In the genomic region with DNA sequence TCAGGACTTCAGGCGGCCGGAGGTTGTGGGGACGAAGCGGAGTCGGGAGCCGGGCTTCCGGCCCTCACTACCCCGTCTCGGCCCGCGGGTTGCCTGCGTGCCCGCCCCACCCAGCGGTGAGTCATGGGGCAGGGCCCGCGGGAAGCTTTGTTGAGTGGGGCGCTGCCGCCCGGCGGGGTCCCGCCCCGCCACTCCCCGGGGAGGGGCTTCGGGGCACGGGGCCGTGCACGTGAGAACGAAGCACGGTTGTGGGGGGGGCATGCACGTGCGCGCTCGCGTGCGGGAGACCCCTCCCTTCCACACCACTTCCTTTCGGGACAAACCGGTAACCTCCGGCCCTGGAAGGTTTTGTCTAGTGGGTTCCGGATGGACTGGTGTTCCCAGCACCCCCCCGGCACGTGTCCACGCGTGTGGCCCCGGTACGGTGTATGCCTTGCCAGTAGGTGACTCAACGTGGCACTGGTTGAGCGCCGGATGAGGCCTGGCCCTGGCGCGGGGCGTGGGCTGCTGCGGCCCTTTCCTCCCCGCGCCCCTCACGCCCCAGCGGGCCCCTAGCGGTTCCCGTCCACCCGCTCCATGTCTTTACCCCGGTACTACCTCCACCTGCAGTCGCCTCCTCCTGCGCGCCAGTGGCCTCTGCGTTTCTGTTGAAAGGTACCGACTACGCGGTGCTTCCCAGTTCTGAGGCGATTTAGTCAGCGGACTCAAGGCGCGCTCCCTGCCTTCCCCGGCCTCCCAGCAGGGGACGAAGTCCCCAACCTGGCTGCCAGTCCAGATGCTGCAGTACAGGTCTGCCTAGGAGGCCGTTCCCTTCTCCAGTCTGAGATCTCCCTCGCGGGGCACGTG, we compare ENCODE assay signal across 8 cellular contexts.
A peak's percentile ranks its signal among the peaks of the same experiment; 100 is the strongest.
DNase-seq lines count a peak whose midpoint lies in the region; ATAC-seq and TF ChIP-seq lines count a peak whose summit lies in the region.

No MANE protein-coding gene starts in this region.

- peak; percentile 29 for TF ChIP-seq CTCF in epithelial cell of esophagus (IDR thresholded peaks at IDR 0.05; ENCODE audit: insufficient read depth, low read depth, low read length, missing control alignments)

- no peaks in the 10 kb centered on the region for H3K27me3 ChIP-seq in muscle layer of duodenum (ENCODE audit: low read depth, low read length)

- ATAC-seq in GM18511 (IDR thresholded peaks at IDR 0.05; ENCODE audit: unreplicated experiment) (peak; percentile 75), HG02763 (IDR thresholded peaks at IDR 0.05; ENCODE audit: unreplicated experiment) (peak; percentile 79)

- H3K36me3 ChIP-seq in muscle layer of duodenum (ENCODE audit: control insufficient read depth in 1 of 2, insufficient read depth in 2 of 2, low read length in 2 of 2): peaks cover 0 to 6% of the 10 kb centered on the region in 2 donors

- peaks cover 10 to 47% of the 10 kb centered on the region in 2 donors for H3K4me1 ChIP-seq in muscle layer of duodenum (ENCODE audit: control insufficient read depth in 1 of 2, insufficient read depth in 2 of 2, low read length in 2 of 2)

- peak overlapping the region; percentile 87 for H3K27ac ChIP-seq in muscle layer of duodenum (ENCODE audit: low read length)

- DNase-seq in NCI-H510A (lab: John Stamatoyannopoulos, UW) (peak; percentile 76), epithelial cell of esophagus (ENCODE audit: low read depth) (peak; percentile 87), SHP77 treated with DMSO at 0.1 percent for 48 hours (lab: John Stamatoyannopoulos, UW) (no peak)
- DNase-seq in activated CD8-positive, alpha-beta memory T cell treated with anti-CD3 and anti-CD28 coated beads, Interleukin-2, amount 50 U/mL, for 48 hours: peak; percentile 89
- peak; percentile 72 to 84 for DNase-seq in stimulated activated CD8-positive, alpha-beta memory T cell treated with anti-CD3 and anti-CD28 coated beads, Interleukin-7, amount 100 ng/mL, for 4 hours (ENCODE audit: low read depth in 2 of 2)

- no peaks in the 10 kb centered on the region for H3K9me3 ChIP-seq in muscle layer of duodenum (ENCODE audit: control insufficient read depth in 1 of 2, low read length in 2 of 2)

- H3K4me3 ChIP-seq in epithelial cell of esophagus (ENCODE audit: low read length) (peak overlapping the region; percentile 56), muscle layer of duodenum (ENCODE audit: low read depth in 1 of 2, low read length in 2 of 2) (peak overlapping the region; percentile 60 to 76)
